2 cellular contexts compared by ENCODE assay signal in genomic region chr6:43262780-43263313, GRCh38.
TF ChIP-seq lines count a peak whose summit lies in the region.

No MANE protein-coding gene starts in this region.

TF ChIP-seq in HepG2, 621 proteins besides CTCF, POLR2A, EP300 and RAD21 (continues in another document):
- peak; percentile 20 for TF ChIP-seq HIVEP1 (CRISPR knock-in tag; IDR thresholded peaks at IDR 0.05)
- no peak for TF ChIP-seq SMAD1 (CRISPR knock-in tag; IDR thresholded peaks at IDR 0.05; ENCODE audit: borderline replicate concordance, low read depth)
- TF ChIP-seq ZNF704 (CRISPR knock-in tag; IDR thresholded peaks at IDR 0.05; ENCODE audit: borderline replicate concordance), result 0 out of 2 replicates have a peak, but pooled peaks have one; percentile 34
- TF ChIP-seq ZNF710 (CRISPR knock-in tag; IDR thresholded peaks at IDR 0.05; ENCODE audit: borderline replicate concordance), result 0 out of 2 replicates have a peak, but pooled peaks have one; percentile 8
- 0 out of 2 replicates have a peak, but pooled peaks have one; percentile 38 for TF ChIP-seq ZNF777 (CRISPR knock-in tag; IDR thresholded peaks at IDR 0.05)
- TF ChIP-seq KDM5B (CRISPR knock-in tag; IDR thresholded peaks at IDR 0.05; ENCODE audit: borderline replicate concordance), result peak; percentile 19; the same call in 1 of the 2 replicates
- 0 out of 2 replicates have a peak, but pooled peaks have one; percentile 72 for TF ChIP-seq ZNF235 (CRISPR knock-in tag; IDR thresholded peaks at IDR 0.05; ENCODE audit: borderline replicate concordance)
- TF ChIP-seq HOXD1 (CRISPR knock-in tag; IDR thresholded peaks at IDR 0.05), result 0 out of 2 replicates have a peak, but pooled peaks have one; percentile 52
- TF ChIP-seq ZNF225 (CRISPR knock-in tag; IDR thresholded peaks at IDR 0.05), result peak; percentile 22; the same call in 1 of the 2 replicates
- no peak for TF ChIP-seq MYPOP (CRISPR knock-in tag; IDR thresholded peaks at IDR 0.05)
- TF ChIP-seq ZNF33B (CRISPR knock-in tag; IDR thresholded peaks at IDR 0.05), result no peak
- 0 out of 2 replicates have a peak, but pooled peaks have one; percentile 70 for TF ChIP-seq ZNF234 (CRISPR knock-in tag; conservative IDR thresholded peaks at IDR 0.05)
- TF ChIP-seq THAP8 (CRISPR knock-in tag; IDR thresholded peaks at IDR 0.05; ENCODE audit: borderline replicate concordance), result peak; percentile 53; the same call in 1 of the 2 replicates
- no peak for TF ChIP-seq RBM22 (optimal IDR thresholded peaks at IDR 0.05; ENCODE audit: low read length)
- peak; percentile 92 for TF ChIP-seq ZBTB38 (CRISPR knock-in tag; IDR thresholded peaks at IDR 0.05)
- TF ChIP-seq ZNF296 (CRISPR knock-in tag; conservative IDR thresholded peaks at IDR 0.05), result 0 out of 2 replicates have a peak, but pooled peaks have one; percentile 36
- no peak for TF ChIP-seq HNF1A (IDR thresholded peaks at IDR 0.05; ENCODE audit: low read depth)
- TF ChIP-seq HNF1A (CRISPR knock-in tag; IDR thresholded peaks at IDR 0.05; ENCODE audit: borderline replicate concordance), result 0 out of 2 replicates have a peak, but pooled peaks have one; percentile 46
- TF ChIP-seq ETV5 (CRISPR knock-in tag; IDR thresholded peaks at IDR 0.05; ENCODE audit: borderline replicate concordance), result no peak
- TF ChIP-seq FOXJ3 (CRISPR knock-in tag; IDR thresholded peaks at IDR 0.05; ENCODE audit: borderline replicate concordance), result no peak
- TF ChIP-seq SETDB1 (CRISPR knock-in tag; IDR thresholded peaks at IDR 0.05; ENCODE audit: borderline replicate concordance), result 0 out of 2 replicates have a peak, but pooled peaks have one; percentile 56

TF ChIP-seq in IMR-90, 13 proteins besides CTCF, POLR2A, EP300 and RAD21:
- TF ChIP-seq MAFK (IDR thresholded peaks at IDR 0.05; ENCODE audit: low read depth, low read length), result no peak
- TF ChIP-seq USF2 (IDR thresholded peaks at IDR 0.05; ENCODE audit: low read depth, low read length), result no peak
- TF ChIP-seq CEBPB (IDR thresholded peaks at IDR 0.05; ENCODE audit: low read depth, low read length), result no peak
- TF ChIP-seq RFX5 (IDR thresholded peaks at IDR 0.05; ENCODE audit: low read depth, low read length), result no peak
- no peak for TF ChIP-seq BHLHE40 (IDR thresholded peaks at IDR 0.05; ENCODE audit: low read depth, low read length)
- TF ChIP-seq ELK1 (IDR thresholded peaks at IDR 0.05; ENCODE audit: borderline replicate concordance, low read depth, low read length), result no peak
- TF ChIP-seq FOS (IDR thresholded peaks at IDR 0.05; ENCODE audit: low read depth, low read length), result no peak
- no peak for TF ChIP-seq SMC3 (IDR thresholded peaks at IDR 0.05; ENCODE audit: low read depth, low read length)
- no peak for TF ChIP-seq NFE2L2 (IDR thresholded peaks at IDR 0.05; ENCODE audit: low read depth, low read length)
- TF ChIP-seq MXI1 (IDR thresholded peaks at IDR 0.05; ENCODE audit: borderline replicate concordance, low read depth, low read length), result no peak
- no peak for TF ChIP-seq CHD1 (IDR thresholded peaks at IDR 0.05; ENCODE audit: low read depth, low read length)
- TF ChIP-seq MAZ (IDR thresholded peaks at IDR 0.05; ENCODE audit: borderline replicate concordance, low read depth, low read length), result no peak
- TF ChIP-seq RCOR1 (IDR thresholded peaks at IDR 0.05; ENCODE audit: insufficient replicate concordance, low read length), result no peak
TF ChIP-seq in IMR-90: peak in this region for 0.
